ENCODE assay signal across 8 cellular contexts in the genomic region with DNA sequence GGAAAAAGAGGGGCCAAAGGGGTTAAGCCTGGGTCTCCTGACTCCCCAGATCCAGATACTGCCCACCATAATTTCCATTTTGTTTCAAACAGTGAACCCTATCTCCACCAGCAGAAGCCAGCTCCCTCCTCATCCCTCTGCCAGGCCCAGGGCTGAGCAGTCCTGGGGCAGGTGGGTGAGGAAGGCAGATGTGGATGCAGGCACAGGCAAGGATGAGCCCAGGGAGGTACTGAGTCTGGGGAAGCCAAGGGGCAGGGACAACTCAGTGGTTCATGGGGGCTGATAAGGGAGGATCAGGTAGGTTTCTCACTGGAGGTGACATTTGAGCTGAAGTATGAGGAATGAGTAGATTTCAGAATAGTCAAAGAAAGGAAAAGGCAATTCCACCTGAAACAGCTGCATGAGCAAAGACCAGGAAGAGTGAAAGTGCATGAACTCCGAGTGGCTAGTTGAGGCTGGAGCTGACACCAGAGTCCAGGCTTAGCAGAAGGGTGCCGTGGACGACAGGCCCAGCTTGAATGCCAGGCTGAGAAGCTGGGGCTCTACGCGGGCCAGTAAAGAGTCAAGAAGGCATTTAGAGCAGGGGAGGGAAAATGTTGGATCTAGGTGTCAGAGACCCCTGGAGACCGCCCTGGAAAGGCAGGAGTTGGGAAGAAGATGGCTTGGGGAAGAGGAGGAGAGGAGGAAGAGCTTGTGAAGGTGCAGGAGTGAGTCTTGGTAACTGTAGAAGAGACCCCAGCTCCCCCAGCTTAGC. TPM values are rescaled to one million over a fixed set of nuclear protein-coding genes. Genes with fewer than 3 reads are reported as not detected.
DNase-seq lines count a peak whose midpoint lies in the region; ATAC-seq, FAIRE-seq and TF ChIP-seq lines count a peak whose summit lies in the region.

No MANE protein-coding gene starts in this region.

- H2AFZ ChIP-seq in MM.1S (ENCODE audit: low read length), result no peak overlapping the region

- no peak for TF ChIP-seq CTCF in MM.1S (IDR thresholded peaks at IDR 0.05; ENCODE audit: low read length)
- TF ChIP-seq CTCF in neutrophil (IDR thresholded peaks at IDR 0.05), result no peak

- H3K4me3 ChIP-seq in MM.1S (ENCODE audit: low read length) (peak overlapping the region; percentile 90), endocrine pancreas (ENCODE audit: control insufficient read depth, insufficient read depth, low read length) (no peak overlapping the region), neutrophil (ENCODE audit: low read depth in 1 of 2, low read length in 1 of 2) (peak overlapping the region; percentile 76 to 82)

- no peaks in the 10 kb centered on the region for H3K9me2 ChIP-seq in MM.1S (replicated peaks; ENCODE audit: insufficient read depth, low read length)

- DNase-seq in COLO668 (lab: John Stamatoyannopoulos, UW; ENCODE audit: unreplicated experiment) (peak; percentile 35), MM.1S (no peak), frontal cortex (ENCODE audit: low spot score in 2 of 2) (no peak), NCI-H1105 (lab: John Stamatoyannopoulos, UW) (no peak)
- DNase-seq in stimulated activated CD4-positive, alpha-beta T cell treated with anti-CD3 and anti-CD28 coated beads, Interleukin-1b, Interleukin-23, amount 100 ng/mL, for 48 hours, result no peak

- H3K9ac ChIP-seq in MM.1S (ENCODE audit: low read length), result peak overlapping the region; percentile 75; the same call in 1 of the 2 replicates
- peak overlapping the region; percentile 60 for H3K9ac ChIP-seq in endocrine pancreas (ENCODE audit: control insufficient read depth, insufficient read depth, low read length)

- H3K4me2 ChIP-seq in MM.1S (ENCODE audit: low read depth, low read length), result peak overlapping the region; percentile 57

- H3K9me3 ChIP-seq in MM.1S (replicated peaks; ENCODE audit: insufficient read depth, low read length) (no peaks in the 10 kb centered on the region), endocrine pancreas (ENCODE audit: control insufficient read depth, low read length) (no peaks in the 10 kb centered on the region), neutrophil (no peaks in the 10 kb centered on the region)

- H3K27ac ChIP-seq in MM.1S (ENCODE audit: low read length) (no peak overlapping the region; the same call in 1 of the 2 replicates), neutrophil (peak overlapping the region; percentile 42)

- no peak for FAIRE-seq in frontal cortex (lab: Jason Lieb, UNC)

- no peaks in the 10 kb centered on the region for H4K20me1 ChIP-seq in MM.1S (ENCODE audit: insufficient read depth, low read length)

- H3K4me1 ChIP-seq in MM.1S (ENCODE audit: low read length), result peaks cover 15% of the 10 kb centered on the region
- H3K4me1 ChIP-seq in endocrine pancreas (ENCODE audit: control insufficient read depth, insufficient read depth, low read length), result no peaks in the 10 kb centered on the region
- H3K4me1 ChIP-seq in neutrophil (ENCODE audit: control insufficient read depth in 1 of 2, insufficient read depth in 1 of 2, low read depth in 1 of 2, low read length in 1 of 2), result peaks cover 47 to 52% of the 10 kb centered on the region in 2 experiments

- no peaks in the 10 kb centered on the region for H3K36me3 ChIP-seq in MM.1S (replicated peaks; ENCODE audit: insufficient read depth, low read length)
- H3K36me3 ChIP-seq in endocrine pancreas (ENCODE audit: control insufficient read depth, insufficient read depth, low read length), result no peaks in the 10 kb centered on the region
- H3K36me3 ChIP-seq in neutrophil, result peaks cover 22% of the 10 kb centered on the region

- ATAC-seq in HG03457 (IDR thresholded peaks at IDR 0.05; ENCODE audit: unreplicated experiment), result no peak

- peaks cover 9% of the 10 kb centered on the region; the same call in 1 of the 2 replicates for H3K79me2 ChIP-seq in MM.1S (ENCODE audit: low read length)

- H3K27me3 ChIP-seq in MM.1S (replicated peaks; ENCODE audit: insufficient read depth, low read length) (no peaks in the 10 kb centered on the region), endocrine pancreas (ENCODE audit: control insufficient read depth, insufficient read depth, low read length) (no peaks in the 10 kb centered on the region), neutrophil (peaks cover 27% of the 10 kb centered on the region)

- H3F3A ChIP-seq in MM.1S (ENCODE audit: insufficient read depth, low read length), result peaks cover 9% of the 10 kb centered on the region; the same call in 1 of the 2 replicates

RNA-seq across cellular contexts. Expression of gene CIC, which starts 10.3 kb away (rescaled TPM):
- 15.5 TPM for total RNA-seq in frontal cortex

RNA-seq across cellular contexts. Expression of gene PRR19, which starts 22.6 kb away (rescaled TPM):
- 2.0 TPM for total RNA-seq in frontal cortex

RNA-seq across cellular contexts. Expression of gene PAFAH1B3, which starts 23.1 kb away (rescaled TPM):
- 242 TPM for total RNA-seq in frontal cortex

RNA-seq across cellular contexts. Expression of gene ERF, which starts 24.4 kb away (rescaled TPM):
- 7.7 TPM for total RNA-seq in frontal cortex

RNA-seq across cellular contexts. Expression of gene TMEM145, which starts 33.8 kb away (rescaled TPM):
- total RNA-seq in frontal cortex, result 35.1 TPM
